Comparison of ENCODE assay signal across 1 cellular context in the genomic region with DNA sequence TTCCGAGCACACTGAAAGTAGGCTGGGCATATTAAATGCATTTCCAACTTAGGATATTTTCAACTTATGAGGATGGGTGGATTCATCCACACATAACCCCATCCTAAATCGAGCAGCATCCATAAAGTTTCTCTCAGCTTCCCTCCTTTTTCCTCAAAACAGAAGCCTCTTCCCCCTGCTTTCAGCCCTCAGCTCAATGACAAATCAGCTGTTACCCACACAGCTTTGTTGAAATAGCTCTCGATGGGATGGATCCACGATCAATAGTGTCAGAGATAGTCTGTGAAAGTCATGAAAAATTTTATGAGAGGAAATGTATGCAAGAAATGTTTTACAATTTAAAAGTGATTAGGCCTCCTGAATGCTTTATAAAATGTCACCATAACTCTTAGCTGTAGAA.
TF ChIP-seq lines count a peak whose summit lies in the region.

No MANE protein-coding gene starts in this region.

TF ChIP-seq in GM12878, 131 proteins besides CTCF, POLR2A, EP300 and RAD21:
- TF ChIP-seq TCF7 (IDR thresholded peaks at IDR 0.05; ENCODE audit: borderline replicate concordance) (no peak), MEF2B (IDR thresholded peaks at IDR 0.05; ENCODE audit: partially characterized antibody, poor library complexity, severe bottlenecking) (no peak), FOXM1 (IDR thresholded peaks at IDR 0.05; ENCODE audit: low read depth, low read length) (no peak)
